Comparison of ENCODE assay signal across 18 cellular contexts in genomic region chr5:142388696-142389095, GRCh38.
DNase-seq lines count a peak whose midpoint lies in the region; ATAC-seq and TF ChIP-seq lines count a peak whose summit lies in the region.
"Had no signal": no experiment of that assay in that cellular context is flagged by ENCODE, and none has a peak within 500 bp of the region (broad histone marks: within the 10 kb centered on the region; RNA-seq: fewer than 3 reads in every experiment).

No MANE protein-coding gene starts in this region.

- H3K9me3 ChIP-seq in PC-3 (ENCODE audit: low read length), result no peaks in the 10 kb centered on the region
- H3K9me3 ChIP-seq in upper lobe of left lung, result no peaks in the 10 kb centered on the region
- H3K9me3 ChIP-seq: tibial nerve had no signal

- no peaks in the 10 kb centered on the region for H3K27me3 ChIP-seq in PC-3 (ENCODE audit: low read length)
- no peaks in the 10 kb centered on the region for H3K27me3 ChIP-seq in upper lobe of left lung
- H3K27me3 ChIP-seq: tibial nerve had no signal

- H3K27ac Mint-ChIP-seq in activated naive CD4-positive, alpha-beta T cell treated with anti-CD3 and anti-CD28 coated beads, Interleukin-2, amount 50 U/mL, for 24 hours, result peak overlapping the region; percentile 33
- no peak overlapping the region for H3K27ac Mint-ChIP-seq in activated naive CD4-positive, alpha-beta T cell treated with anti-CD3 and anti-CD28 coated beads, Interleukin-2, amount 10 ng/mL, durations not matched to agents 7 days and 5 days
- no peak overlapping the region for H3K27ac Mint-ChIP-seq in activated T-cell treated with anti-CD3 and anti-CD28 coated beads, Interleukin-2, amount 50 U/mL, for 72 hours
- no peak overlapping the region for H3K27ac Mint-ChIP-seq in osteocyte (ENCODE audit: unreplicated experiment)

- no peak for TF ChIP-seq EP300 in upper lobe of left lung (IDR thresholded peaks at IDR 0.05)

- H3K4me1 Mint-ChIP-seq in activated naive CD4-positive, alpha-beta T cell treated with anti-CD3 and anti-CD28 coated beads, Interleukin-2, amount 50 U/mL, for 24 hours, result peaks cover 21% of the 10 kb centered on the region
- H3K4me1 Mint-ChIP-seq in activated naive CD4-positive, alpha-beta T cell treated with anti-CD3 and anti-CD28 coated beads, Interleukin-2, amount 10 ng/mL, durations not matched to agents 7 days and 5 days, result peaks cover 14% of the 10 kb centered on the region
- peaks cover 16% of the 10 kb centered on the region for H3K4me1 Mint-ChIP-seq in activated T-cell treated with anti-CD3 and anti-CD28 coated beads, Interleukin-2, amount 50 U/mL, for 72 hours (ENCODE audit: low read depth)
- peaks cover 27% of the 10 kb centered on the region for H3K4me1 Mint-ChIP-seq in osteocyte (ENCODE audit: unreplicated experiment)

- no peak for DNase-seq in activated naive CD4-positive, alpha-beta T cell treated with anti-CD3 and anti-CD28 coated beads, Interleukin-2, amount 10 ng/mL, durations not matched to agents 7 days and 5 days
- peak; percentile 69 for DNase-seq in PC-3
- DNase-seq in erythroblast (lab: John Stamatoyannopoulos, UW), result peak; percentile 34 to 41
- DNase-seq in upper lobe of left lung, result no peak
- no peak for DNase-seq in activated T-cell treated with anti-CD3 and anti-CD28 coated beads, Interleukin-2, amount 50 U/mL, for 72 hours
- DNase-seq in osteocyte (ENCODE audit: extremely low spot score, unreplicated experiment), result no peak
- DNase-seq: activated CD4-positive, alpha-beta T cell treated with anti-CD3 and anti-CD28 coated beads, Interleukin-2, amount 50 U/mL, for 48 hours; activated effector memory CD4-positive, alpha-beta T cell treated with Interleukin-2 at 50 U/mL for 16 hours; DMS79 treated with DMSO at 0.1 percent for 48 hours; H7; hippocampal formation; left ventricle myocardium superior; NCI-H2081 treated with DMSO at 0.1 percent for 48 hours; nucleus accumbens; stimulated activated CD8-positive, alpha-beta memory T cell treated with anti-CD3 and anti-CD28 coated beads, Interleukin-4, amount 100 ng/mL, for 48 hours had no signal

- H3K9me2 ChIP-seq in PC-3 (replicated peaks; ENCODE audit: low read length), result no peaks in the 10 kb centered on the region

- H2AFZ ChIP-seq in PC-3 (ENCODE audit: low read length), result 0 out of 2 replicates have a peak overlapping the region, but pooled peaks have one; percentile 20

- H3K4me2 ChIP-seq in PC-3 (ENCODE audit: low read length), result peak overlapping the region; percentile 8; the same call in 1 of the 2 replicates

- H3K4me3 Mint-ChIP-seq in activated naive CD4-positive, alpha-beta T cell treated with anti-CD3 and anti-CD28 coated beads, Interleukin-2, amount 50 U/mL, for 24 hours, result no peak overlapping the region
- no peak overlapping the region for H3K4me3 Mint-ChIP-seq in activated naive CD4-positive, alpha-beta T cell treated with anti-CD3 and anti-CD28 coated beads, Interleukin-2, amount 10 ng/mL, durations not matched to agents 7 days and 5 days
- H3K4me3 Mint-ChIP-seq in activated T-cell treated with anti-CD3 and anti-CD28 coated beads, Interleukin-2, amount 50 U/mL, for 72 hours, result no peak overlapping the region
- no peak overlapping the region for H3K4me3 Mint-ChIP-seq in osteocyte (ENCODE audit: unreplicated experiment)

- no peaks in the 10 kb centered on the region for H3K27me3 Mint-ChIP-seq in activated naive CD4-positive, alpha-beta T cell treated with anti-CD3 and anti-CD28 coated beads, Interleukin-2, amount 50 U/mL, for 24 hours
- H3K27me3 Mint-ChIP-seq in activated naive CD4-positive, alpha-beta T cell treated with anti-CD3 and anti-CD28 coated beads, Interleukin-2, amount 10 ng/mL, durations not matched to agents 7 days and 5 days, result peaks cover 35% of the 10 kb centered on the region
- peaks cover 16% of the 10 kb centered on the region for H3K27me3 Mint-ChIP-seq in activated T-cell treated with anti-CD3 and anti-CD28 coated beads, Interleukin-2, amount 50 U/mL, for 72 hours (ENCODE audit: low read depth)
- peaks cover 8% of the 10 kb centered on the region for H3K27me3 Mint-ChIP-seq in osteocyte (ENCODE audit: unreplicated experiment)

- no peaks in the 10 kb centered on the region for H3K79me2 ChIP-seq in PC-3 (ENCODE audit: low read length)

- CTCF ChIA-PET in activated naive CD4-positive, alpha-beta T cell treated with anti-CD3 and anti-CD28 coated beads, Interleukin-2, amount 10 ng/mL, durations not matched to agents 7 days and 5 days (lab: Charles Lee), result no interaction called here
- CTCF ChIA-PET in PC-3 (lab: Charles Lee), result no interaction called here

- H3K27ac ChIP-seq in PC-3 (ENCODE audit: low read length) (peak overlapping the region; percentile 74), upper lobe of left lung (peak overlapping the region in 3 of 4 donors; percentile 53 to 69 (median 56))
- H3K27ac ChIP-seq: tibial nerve had no signal

- peak overlapping the region; percentile 26; the same call in 1 of the 2 replicates for H3K9ac ChIP-seq in PC-3 (ENCODE audit: low read length)

- 38 to 85% methylated on average over 1 of the region's 1 CpG for WGBS in upper lobe of left lung, 2 donors

- TF ChIP-seq CTCF in PC-3 (conservative IDR thresholded peaks at IDR 0.05; ENCODE audit: low read depth, low read length), result no peak
- TF ChIP-seq CTCF in upper lobe of left lung (IDR thresholded peaks at IDR 0.05), result no peak
- no peak for TF ChIP-seq CTCF in osteocyte (IDR thresholded peaks at IDR 0.05)

- POLR2A ChIA-PET in PC-3 (lab: Charles Lee; ENCODE audit: unreplicated experiment), result no interaction called here

- peak; percentile 65 for ATAC-seq in PC-3
- ATAC-seq in upper lobe of left lung (ENCODE audit: low FRiP score in 2 of 2), result no peak
- ATAC-seq in activated T-cell treated with anti-CD3 and anti-CD28 coated beads, Interleukin-2, amount 50 U/mL, for 72 hours (replicated peaks in 1 of 2), result no peak
- no peak for ATAC-seq in GM21526 (IDR thresholded peaks at IDR 0.05; ENCODE audit: low FRiP score, unreplicated experiment)

- no peaks in the 10 kb centered on the region for H3K36me3 Mint-ChIP-seq in activated naive CD4-positive, alpha-beta T cell treated with anti-CD3 and anti-CD28 coated beads, Interleukin-2, amount 50 U/mL, for 24 hours
- H3K36me3 Mint-ChIP-seq in activated naive CD4-positive, alpha-beta T cell treated with anti-CD3 and anti-CD28 coated beads, Interleukin-2, amount 10 ng/mL, durations not matched to agents 7 days and 5 days, result no peaks in the 10 kb centered on the region
- no peaks in the 10 kb centered on the region for H3K36me3 Mint-ChIP-seq in activated T-cell treated with anti-CD3 and anti-CD28 coated beads, Interleukin-2, amount 50 U/mL, for 72 hours (ENCODE audit: insufficient read depth in 2 of 2)
- H3K36me3 Mint-ChIP-seq in osteocyte (ENCODE audit: unreplicated experiment), result peaks cover 1% of the 10 kb centered on the region

- BruUV-seq in PC-3 (replicated peaks; lab: Mats Ljungman, UMichigan), result no TSS peak

- peaks cover 24% of the 10 kb centered on the region for H3K4me1 ChIP-seq in PC-3 (ENCODE audit: insufficient read depth, low read length)
- peaks cover 32 to 42% (median 40%) of the 10 kb centered on the region in 4 donors for H3K4me1 ChIP-seq in upper lobe of left lung

- H4K20me1 ChIP-seq in PC-3 (ENCODE audit: low read length), result no peaks in the 10 kb centered on the region

- H3F3A ChIP-seq in PC-3 (ENCODE audit: low read length, unreplicated experiment), result no peaks in the 10 kb centered on the region

- TF ChIP-seq POLR2A in erythroblast (IDR thresholded peaks at IDR 0.05; ENCODE audit: low read length), result no peak
- no peak for TF ChIP-seq POLR2A in upper lobe of left lung (IDR thresholded peaks at IDR 0.05)

- H3K36me3 ChIP-seq in PC-3 (ENCODE audit: low read depth, low read length) (no peaks in the 10 kb centered on the region), upper lobe of left lung (no peaks in the 10 kb centered on the region)
- H3K36me3 ChIP-seq: tibial nerve had no signal

- H3K9me3 Mint-ChIP-seq in activated naive CD4-positive, alpha-beta T cell treated with anti-CD3 and anti-CD28 coated beads, Interleukin-2, amount 50 U/mL, for 24 hours, result no peaks in the 10 kb centered on the region
- no peaks in the 10 kb centered on the region for H3K9me3 Mint-ChIP-seq in activated naive CD4-positive, alpha-beta T cell treated with anti-CD3 and anti-CD28 coated beads, Interleukin-2, amount 10 ng/mL, durations not matched to agents 7 days and 5 days
- H3K9me3 Mint-ChIP-seq in activated T-cell treated with anti-CD3 and anti-CD28 coated beads, Interleukin-2, amount 50 U/mL, for 72 hours, result peaks cover 0 to 2% of the 10 kb centered on the region in 2 donors
- no peaks in the 10 kb centered on the region for H3K9me3 Mint-ChIP-seq in osteocyte (ENCODE audit: unreplicated experiment)

- H3K4me3 ChIP-seq in PC-3 (ENCODE audit: low read length) (no peak overlapping the region), upper lobe of left lung (no peak overlapping the region)
- H3K4me3 ChIP-seq: tibial nerve had no signal

- intact Hi-C loops in PC-3 (cut with micrococcal nuclease), result loop anchor here (1.0 to 2.0 kb wide), 3 partner anchors 32 to 160 kb away; no protein-coding TSS in a partner anchor

Comparison
In these comparisons a context has a peak if more than half of its experiments do, and no peak if none do; other contexts are left out.
1. DNase-seq: peak in PC-3 (single experiment) and erythroblast (2 of 2); none in activated naive CD4-positive, alpha-beta T cell treated with anti-CD3 and anti-CD28 coated beads, Interleukin-2, amount 10 ng/mL, durations not matched to agents 7 days and 5 days (single experiment), upper lobe of left lung (0 of 2), activated T-cell treated with anti-CD3 and anti-CD28 coated beads, Interleukin-2, amount 50 U/mL, for 72 hours (0 of 2) and osteocyte (single experiment).